Comparison of ENCODE assay signal across 10 cellular contexts in the genomic region with DNA sequence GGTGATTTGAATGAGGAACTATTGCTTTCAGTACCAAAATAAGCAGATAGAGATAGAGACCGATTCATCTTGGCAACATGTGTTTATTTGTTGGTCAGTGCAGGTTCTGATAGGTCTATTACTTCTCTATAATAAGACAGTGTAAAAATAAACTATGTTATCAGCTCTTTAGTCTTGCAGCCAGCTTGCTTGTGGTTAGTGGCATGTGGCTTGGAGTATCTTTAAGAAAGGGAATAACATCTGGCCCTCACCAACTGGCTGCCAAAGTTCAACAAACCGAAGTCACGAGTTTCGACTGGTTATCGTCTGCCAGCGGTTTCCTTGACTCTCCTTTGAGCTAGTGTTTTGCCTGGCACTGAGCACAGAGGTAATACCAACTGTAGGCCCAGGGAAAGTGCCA.
A peak's percentile ranks its signal among the peaks of the same experiment; 100 is the strongest.
DNase-seq lines count a peak whose midpoint lies in the region; ATAC-seq and TF ChIP-seq lines count a peak whose summit lies in the region.
"Had no signal": no experiment of that assay in that cellular context is flagged by ENCODE, and none has a peak within 500 bp of the region (broad histone marks: within the 10 kb centered on the region; RNA-seq: fewer than 3 reads in every experiment).

No MANE protein-coding gene starts in this region.

- no peak overlapping the region for H4K8ac ChIP-seq in mesendoderm (ENCODE audit: low read depth, low read length)

- H3K56ac ChIP-seq in mesendoderm (ENCODE audit: low read length), result no peak overlapping the region

- no peaks in the 10 kb centered on the region for H3K36me3 ChIP-seq in mesendoderm (ENCODE audit: control insufficient read depth, insufficient read depth, low read length)
- no peaks in the 10 kb centered on the region for H3K36me3 ChIP-seq in transverse colon

- H3K4me3 ChIP-seq in fibroblast of mammary gland (ENCODE audit: control insufficient read depth, low read depth, low read length) (no peak overlapping the region), mesendoderm (ENCODE audit: low read length) (no peak overlapping the region), transverse colon (no peak overlapping the region)

- no peaks in the 10 kb centered on the region for H3K4me1 ChIP-seq in mesendoderm (ENCODE audit: control insufficient read depth, low read depth, low read length)
- H3K4me1 ChIP-seq in transverse colon, result no peaks in the 10 kb centered on the region

- no peaks in the 10 kb centered on the region for H3K79me2 ChIP-seq in mesendoderm (ENCODE audit: control insufficient read depth, insufficient read depth, low read length)

- H3K4me2 ChIP-seq in mesendoderm (ENCODE audit: low read length), result no peak overlapping the region

- H2BK120ac ChIP-seq in mesendoderm (ENCODE audit: low read depth, low read length), result no peak overlapping the region

- no peaks in the 10 kb centered on the region for H3K79me1 ChIP-seq in mesendoderm (ENCODE audit: low read length)

- H2BK5ac ChIP-seq in mesendoderm (ENCODE audit: low read length), result no peak overlapping the region

- no CpG with 5 or more reads among the region's 6 CpGs for WGBS in mesendoderm (ENCODE audit: extremely low coverage, insufficient coverage, low lambda C conversion rate)
- WGBS in transverse colon (ENCODE audit: low coverage in 1 of 2), 2 donors, result 52 to 82% methylated on average over 6 of the region's 6 CpGs

- intact Hi-C loops in transverse colon (cut with DNase I; ENCODE audit: low total_unique reads), result no loop called here

- in situ Hi-C loops in transverse colon (cut with MboI; ENCODE audit: low pct_ligation_motif_present in 1 of 4, low pct_unique_long_range_greater_than_20kb in 1 of 4, low sequenced_read_pairs in 3 of 4), result loop anchor here in 1 of 4 donors (5.0 kb wide), 1 partner anchor 282 kb away; no protein-coding TSS in a partner anchor

- no peaks in the 10 kb centered on the region for H3K27me3 ChIP-seq in mesendoderm (ENCODE audit: insufficient read depth, low read length, poor library complexity)
- H3K27me3 ChIP-seq in transverse colon, result no peaks in the 10 kb centered on the region

- no peak overlapping the region for H2AK5ac ChIP-seq in mesendoderm (ENCODE audit: low read length)

- TF ChIP-seq CTCF in fibroblast of mammary gland (conservative IDR thresholded peaks at IDR 0.05; ENCODE audit: control insufficient read depth, insufficient read depth, low read depth, low read length) (no peak), transverse colon (IDR thresholded peaks at IDR 0.05) (no peak)

- no peak overlapping the region for H4K5ac ChIP-seq in mesendoderm (ENCODE audit: low read length)

- no peak overlapping the region for H3K23ac ChIP-seq in mesendoderm (ENCODE audit: low read length)

- H3K18ac ChIP-seq in mesendoderm (ENCODE audit: low read length), result no peak overlapping the region

- peak; percentile 49 for ATAC-seq in GM21515 (IDR thresholded peaks at IDR 0.05; ENCODE audit: unreplicated experiment)
- ATAC-seq: activated CD8-positive, alpha-beta T cell treated with anti-CD3 and anti-CD28 coated beads for 36 hours had no signal

- DNase-seq in Ammon's horn (ENCODE audit: low spot score), result peak; percentile 67
- DNase-seq in LHCN-M2 (ENCODE audit: low read depth), result peak; percentile 15
- peak; percentile 24 for DNase-seq in fibroblast of mammary gland (ENCODE audit: low read depth)
- DNase-seq in OCI-M2 (lab: John Stamatoyannopoulos, UW; ENCODE audit: unreplicated experiment), result no peak
- DNase-seq in mesendoderm, result no peak
- no peak for DNase-seq in stimulated activated naive CD4-positive, alpha-beta T cell treated with Interleukin-2 at 50 U/mL for 16 hours (lab: John Stamatoyannopoulos, UW)
- no peak for DNase-seq in transverse colon
- DNase-seq: activated CD8-positive, alpha-beta T cell treated with anti-CD3 and anti-CD28 coated beads for 36 hours; NK-92 treated with Interleukin-12 subunit alpha and Interleukin-12 subunit beta, amount 100 ng/mL, for 24 hours had no signal

- no peak for TF ChIP-seq POLR2A in transverse colon (IDR thresholded peaks at IDR 0.05)

- no peak overlapping the region for H3K4ac ChIP-seq in mesendoderm (ENCODE audit: low read depth, low read length)

- H3K9me3 ChIP-seq in transverse colon, result no peaks in the 10 kb centered on the region

- no peak overlapping the region for H3K9ac ChIP-seq in mesendoderm (ENCODE audit: low read length)

- H3K27ac ChIP-seq in mesendoderm (ENCODE audit: low read depth, low read length), result no peak overlapping the region
- H3K27ac ChIP-seq in transverse colon, result no peak overlapping the region

- TF ChIP-seq EP300 in transverse colon (IDR thresholded peaks at IDR 0.05; ENCODE audit: low read depth), result no peak

- H2BK15ac ChIP-seq in mesendoderm (replicated peaks; ENCODE audit: low read depth), result no peak overlapping the region

Comparison
In these comparisons a context has a peak if more than half of its experiments do, and no peak if none do; other contexts are left out.
1. DNase-seq: peak in Ammon's horn (single experiment), LHCN-M2 (single experiment) and fibroblast of mammary gland (single experiment); none in OCI-M2 (single experiment), mesendoderm (single experiment), stimulated activated naive CD4-positive, alpha-beta T cell treated with Interleukin-2 at 50 U/mL for 16 hours (single experiment) and transverse colon (single experiment).